ENCODE assay signal across 10 cellular contexts in genomic region chr2:240921319-240922233, GRCh38. TPM values are rescaled to one million over a fixed set of nuclear protein-coding genes. Genes with fewer than 3 reads are reported as not detected.
DNase-seq lines count a peak whose midpoint lies in the region; ATAC-seq and TF ChIP-seq lines count a peak whose summit lies in the region.
"Had no signal": no experiment of that assay in that cellular context is flagged by ENCODE, and none has a peak within 500 bp of the region (broad histone marks: within the 10 kb centered on the region; RNA-seq: fewer than 3 reads in every experiment).

No MANE protein-coding gene starts in this region.

- no peaks in the 10 kb centered on the region for H3K36me3 Mint-ChIP-seq in HFFc6 (ENCODE audit: low read depth)
- H3K36me3 Mint-ChIP-seq in activated T-cell treated with anti-CD3 and anti-CD28 coated beads, Interleukin-2, amount 50 U/mL, for 4 hours (ENCODE audit: insufficient read depth): no peaks in the 10 kb centered on the region

- peak overlapping the region; percentile 65 for H3K4me3 Mint-ChIP-seq in HFFc6
- no peak overlapping the region for H3K4me3 Mint-ChIP-seq in activated T-cell treated with anti-CD3 and anti-CD28 coated beads, Interleukin-2, amount 50 U/mL, for 4 hours

- DNase-seq in HFFc6 (peak; percentile 93), left ventricle myocardium inferior (peak; percentile 49), stomach (peak; percentile 25), GM19238 (ENCODE audit: insufficient read length, low spot score) (no peak)
- DNase-seq in activated T-cell treated with anti-CD3 and anti-CD28 coated beads, Interleukin-2, amount 50 U/mL, for 4 hours: peak; percentile 2
- DNase-seq: kidney glomerular epithelial cell had no signal

- intact Hi-C loops in left ventricle myocardium inferior (cut with micrococcal nuclease): no loop called here
- intact Hi-C loops in stomach (cut with DNase I; ENCODE audit: low total_unique reads): no loop called here

- TF ChIP-seq POLR2A in stomach (IDR thresholded peaks at IDR 0.05): no peak

- 69 to 86% (median 77%) methylated on average over 7 to 14 of the region's 14 CpGs for WGBS in stomach, 5 donors

- H3K27ac ChIP-seq in left ventricle myocardium inferior (replicated peaks) (no peak overlapping the region), stomach (peak overlapping the region in 4 of 5 donors; percentile 28 to 77 (median 48))
- H3K27ac ChIP-seq: VCaP had no signal

- no peak for TF ChIP-seq EP300 in stomach (IDR thresholded peaks at IDR 0.05)

- no peaks in the 10 kb centered on the region for H3K9me3 Mint-ChIP-seq in HFFc6
- no peaks in the 10 kb centered on the region for H3K9me3 Mint-ChIP-seq in activated T-cell treated with anti-CD3 and anti-CD28 coated beads, Interleukin-2, amount 50 U/mL, for 4 hours

- H3K4me3 ChIP-seq in left ventricle myocardium inferior (no peak overlapping the region), stomach (no peak overlapping the region)

- peaks cover 18% of the 10 kb centered on the region for H3K4me1 Mint-ChIP-seq in HFFc6 (ENCODE audit: low read depth)
- no peaks in the 10 kb centered on the region for H3K4me1 Mint-ChIP-seq in activated T-cell treated with anti-CD3 and anti-CD28 coated beads, Interleukin-2, amount 50 U/mL, for 4 hours (ENCODE audit: low read depth)

- peak overlapping the region; percentile 99 for H3K27ac Mint-ChIP-seq in HFFc6

- H3K36me3 ChIP-seq in left ventricle myocardium inferior: no peaks in the 10 kb centered on the region
- H3K36me3 ChIP-seq in stomach: no peaks in the 10 kb centered on the region

- H3K27me3 ChIP-seq in left ventricle myocardium inferior (ENCODE audit: low read depth): peaks cover 7% of the 10 kb centered on the region
- H3K27me3 ChIP-seq in stomach: peaks cover 0 to 9% (median 3%) of the 10 kb centered on the region in 3 donors

- H3K9me3 ChIP-seq in left ventricle myocardium inferior (replicated peaks) (no peaks in the 10 kb centered on the region), stomach (no peaks in the 10 kb centered on the region)

- peaks cover 2% of the 10 kb centered on the region; the same call in 1 of the 2 replicates for H3K27me3 Mint-ChIP-seq in HFFc6 (ENCODE audit: insufficient read depth)
- peaks cover 11% of the 10 kb centered on the region for H3K27me3 Mint-ChIP-seq in activated T-cell treated with anti-CD3 and anti-CD28 coated beads, Interleukin-2, amount 50 U/mL, for 4 hours (ENCODE audit: low read depth)

- ATAC-seq in activated T-cell treated with anti-CD3 and anti-CD28 coated beads, Interleukin-2, amount 50 U/mL, for 4 hours: no peak
- ATAC-seq in GM21576 (IDR thresholded peaks at IDR 0.05; ENCODE audit: unreplicated experiment): no peak
- no peak for ATAC-seq in HG03139 (IDR thresholded peaks at IDR 0.05; ENCODE audit: unreplicated experiment)

- H3K4me1 ChIP-seq in left ventricle myocardium inferior (peaks cover 13% of the 10 kb centered on the region), stomach (peaks cover 5 to 20% (median 11%) of the 10 kb centered on the region in 4 donors)

- TF ChIP-seq CTCF in HFFc6 (IDR thresholded peaks at IDR 0.05) (no peak; the same call in 1 of the 2 replicates), left ventricle myocardium inferior (IDR thresholded peaks at IDR 0.05; ENCODE audit: borderline replicate concordance) (no peak), stomach (IDR thresholded peaks at IDR 0.05) (no peak)

RNA-seq across cellular contexts. Expression of gene CROCC2, which starts 15.4 kb away (rescaled TPM):
- not detected for total RNA-seq in HFFc6 (2021; fragmentation: NEBNext Ultra II Directional; extraction: Animal tissue kit (Norgen Biotek cat#: 25700))
- not detected for total RNA-seq in activated T-cell treated with anti-CD3 and anti-CD28 coated beads, Interleukin-2, amount 50 U/mL, for 4 hours
- not detected for total RNA-seq in left ventricle myocardium inferior
- 1 to 10 TPM in 1 of 5 donors, not detected in 4; 4.9 TPM for total RNA-seq in stomach
- under 1 TPM in 1 of 3 donors, not detected in 2; 0.03 TPM for polyA plus RNA-seq in stomach
- total RNA-seq: temporal lobe had no signal

RNA-seq across cellular contexts. Expression of gene MAB21L4, which starts 25.6 kb away (rescaled TPM):
- total RNA-seq in HFFc6 (2021; fragmentation: NEBNext Ultra II Directional; extraction: Animal tissue kit (Norgen Biotek cat#: 25700)): not detected
- total RNA-seq in activated T-cell treated with anti-CD3 and anti-CD28 coated beads, Interleukin-2, amount 50 U/mL, for 4 hours: not detected
- total RNA-seq in left ventricle myocardium inferior: not detected
- total RNA-seq in stomach: 1 to 10 TPM in 1 of 5 donors, under 1 TPM in 2, not detected in 2; 0.45 to 4.9 (median 0.55) TPM
- 10 to 100 TPM in 1 of 3 donors, 1 to 10 TPM in 2; 6.0 to 48.9 (median 9.1) TPM for polyA plus RNA-seq in stomach
- total RNA-seq: temporal lobe had no signal

RNA-seq across cellular contexts. Expression of gene AGXT, which starts 53.0 kb away (rescaled TPM):
- total RNA-seq in HFFc6 (2021; fragmentation: NEBNext Ultra II Directional; extraction: Animal tissue kit (Norgen Biotek cat#: 25700)): not detected
- total RNA-seq in activated T-cell treated with anti-CD3 and anti-CD28 coated beads, Interleukin-2, amount 50 U/mL, for 4 hours: under 1 TPM; 0.33 to 0.43 (median 0.34) TPM
- total RNA-seq in left ventricle myocardium inferior (not detected), stomach (not detected)
- not detected for polyA plus RNA-seq in stomach
- total RNA-seq: temporal lobe had no signal
